Comparison of ENCODE assay signal across 12 cellular contexts in genomic region chr9:79764377-79764776, GRCh38.
DNase-seq lines count a peak whose midpoint lies in the region; ATAC-seq and TF ChIP-seq lines count a peak whose summit lies in the region.
"Had no signal": no experiment of that assay in that cellular context is flagged by ENCODE, and none has a peak within 500 bp of the region (broad histone marks: within the 10 kb centered on the region; RNA-seq: fewer than 3 reads in every experiment).

No MANE protein-coding gene starts in this region.

- no peak for TF ChIP-seq POLR2A in ovary (IDR thresholded peaks at IDR 0.05)

- no peaks in the 10 kb centered on the region for H3K36me3 Mint-ChIP-seq in T-cell
- H3K36me3 Mint-ChIP-seq: IgD-negative memory B cell; stimulated activated memory B cell treated with anti-CD40 and anti-IgM and Interleukin-4, amounts not matched to agents 10 μg/mL and 1 μg/mL and 100 μg/mL, for 72 hours had no signal

- DNase-seq in AG10803 (ENCODE audit: low read depth) (peak; percentile 96), RWPE1 (ENCODE audit: low spot score) (peak; percentile 83), fibroblast of peridontal ligament (ENCODE audit: extremely low read depth) (peak; percentile 97), ovary (peak; percentile 40 to 66 (median 53)), NCI-H524 (lab: John Stamatoyannopoulos, UW) (no peak), HuH-7 (ENCODE audit: low spot score) (no peak), DMS114 treated with DMSO at 0.1 percent for 48 hours (lab: John Stamatoyannopoulos, UW; ENCODE audit: unreplicated experiment) (no peak), T-cell (no peak)

- no peaks in the 10 kb centered on the region for H3K36me3 ChIP-seq in ovary
- H3K36me3 ChIP-seq: adrenal gland had no signal

- H3K4me3 ChIP-seq in AG10803 (ENCODE audit: low read length), result no peak overlapping the region
- H3K4me3 ChIP-seq in ovary, result no peak overlapping the region
- H3K4me3 ChIP-seq: adrenal gland, skin epidermis had no signal

- H3K4me1 ChIP-seq in ovary (ENCODE audit: insufficient read depth), result peaks cover 6% of the 10 kb centered on the region
- H3K4me1 ChIP-seq: adrenal gland had no signal

- no peaks in the 10 kb centered on the region for H3K9me3 Mint-ChIP-seq in T-cell
- H3K9me3 Mint-ChIP-seq: IgD-negative memory B cell; stimulated activated memory B cell treated with anti-CD40 and anti-IgM and Interleukin-4, amounts not matched to agents 10 μg/mL and 1 μg/mL and 100 μg/mL, for 72 hours had no signal

- no peak for TF ChIP-seq EP300 in ovary (IDR thresholded peaks at IDR 0.05)

- no peaks in the 10 kb centered on the region for H3K4me1 Mint-ChIP-seq in T-cell

- no peak for ATAC-seq in T-cell (replicated peaks in 1 of 4)
- ATAC-seq: stimulated activated memory B cell treated with anti-CD40 and anti-IgM and Interleukin-4, amounts not matched to agents 10 μg/mL and 1 μg/mL and 100 μg/mL, for 72 hours had no signal

- no peaks in the 10 kb centered on the region for H3K27me3 ChIP-seq in ovary
- H3K27me3 ChIP-seq: adrenal gland had no signal

- H3K4me3 Mint-ChIP-seq in T-cell, result no peak overlapping the region
- H3K4me3 Mint-ChIP-seq: IgD-negative memory B cell; stimulated activated memory B cell treated with anti-CD40 and anti-IgM and Interleukin-4, amounts not matched to agents 10 μg/mL and 1 μg/mL and 100 μg/mL, for 72 hours had no signal

- H3K9me3 ChIP-seq in ovary, result no peaks in the 10 kb centered on the region
- H3K9me3 ChIP-seq: adrenal gland had no signal

- no peak for TF ChIP-seq CTCF in AG10803 (conservative IDR thresholded peaks at IDR 0.05; ENCODE audit: low read length)
- no peak for TF ChIP-seq CTCF in RWPE1 (conservative IDR thresholded peaks at IDR 0.05; ENCODE audit: low read depth)
- no peak for TF ChIP-seq CTCF in ovary (IDR thresholded peaks at IDR 0.05)

- no peaks in the 10 kb centered on the region for H3K27me3 Mint-ChIP-seq in T-cell
- H3K27me3 Mint-ChIP-seq: IgD-negative memory B cell; stimulated activated memory B cell treated with anti-CD40 and anti-IgM and Interleukin-4, amounts not matched to agents 10 μg/mL and 1 μg/mL and 100 μg/mL, for 72 hours had no signal

- no peak overlapping the region for H3K27ac ChIP-seq in RWPE1
- H3K27ac ChIP-seq in ovary, result no peak overlapping the region
- H3K27ac ChIP-seq: adrenal gland, skin epidermis had no signal

- CTCF ChIA-PET in RWPE1 (lab: Yijun Ruan, JAX) (no interaction called here), T-cell (lab: Charles Lee) (no interaction called here)

- POLR2A ChIA-PET in RWPE1 (lab: Yijun Ruan, JAX; ENCODE audit: low non-redundant PET), result no interaction called here
- POLR2A ChIA-PET in T-cell (lab: Charles Lee), result no interaction called here

- 8 to 16% (median 14%) methylated on average over 3 of the region's 3 CpGs for WGBS in ovary, 3 donors

- H3K27ac Mint-ChIP-seq in T-cell, result no peak overlapping the region
- H3K27ac Mint-ChIP-seq: stimulated activated memory B cell treated with anti-CD40 and anti-IgM and Interleukin-4, amounts not matched to agents 10 μg/mL and 1 μg/mL and 100 μg/mL, for 72 hours had no signal

- intact Hi-C loops in ovary (cut with DNase I), result no loop called here

Comparison
In these comparisons a context has a peak if more than half of its experiments do, and no peak if none do; other contexts are left out.
1. DNase-seq: peak in AG10803 (single experiment), RWPE1 (single experiment), fibroblast of peridontal ligament (single experiment) and ovary (5 of 5); none in NCI-H524 (0 of 2), HuH-7 (single experiment), DMS114 treated with DMSO at 0.1 percent for 48 hours (single experiment) and T-cell (0 of 34).